15 cellular contexts compared by ENCODE assay signal in the genomic region with DNA sequence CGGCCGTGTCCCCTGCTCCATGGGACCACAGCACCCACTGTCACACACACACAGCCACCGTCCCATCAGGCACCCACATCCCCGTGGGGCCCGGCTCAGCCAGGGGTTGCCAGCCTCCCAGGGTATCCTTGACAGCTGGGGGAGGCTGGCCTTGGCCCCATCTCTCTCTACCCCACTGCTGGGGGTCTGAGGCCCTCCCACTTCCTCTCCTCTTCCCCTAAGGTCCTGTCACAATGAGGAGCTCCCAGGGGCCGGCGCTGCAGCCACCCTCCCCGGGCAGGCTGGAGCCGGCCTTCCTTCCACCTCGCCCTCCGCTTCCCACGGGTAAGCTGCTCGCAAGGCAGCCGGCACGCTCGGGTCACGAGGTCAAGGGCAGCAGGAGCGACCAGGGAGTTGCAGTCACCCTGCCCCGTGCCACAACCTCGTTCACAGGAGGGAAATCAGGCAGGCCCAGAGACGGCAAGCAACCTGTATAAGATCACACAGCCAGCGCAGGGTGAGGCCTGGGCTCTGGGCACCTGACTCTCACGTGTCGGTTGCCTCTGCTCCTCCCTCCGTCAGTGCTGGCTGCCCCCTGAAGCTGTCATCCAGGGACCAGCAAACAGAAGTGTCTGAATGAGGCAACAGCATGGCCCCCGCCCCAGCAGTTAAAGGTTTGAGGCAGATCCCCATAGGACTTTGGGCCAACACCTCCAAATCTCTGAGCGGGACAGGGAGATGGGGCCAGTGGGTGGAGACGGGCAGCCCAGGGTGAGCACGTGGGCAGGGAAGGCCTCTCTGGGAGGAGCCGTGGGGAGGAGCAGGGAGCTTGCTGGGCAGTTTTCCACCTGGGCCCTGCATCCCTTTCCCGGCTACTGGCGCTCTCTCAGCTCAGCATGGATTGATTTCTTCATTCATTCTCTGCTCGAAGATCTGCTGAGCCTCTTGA. TPM values are rescaled to one million over a fixed set of nuclear protein-coding genes. Genes with fewer than 3 reads are reported as not detected.
DNase-seq lines count a peak whose midpoint lies in the region; ATAC-seq, FAIRE-seq and TF ChIP-seq lines count a peak whose summit lies in the region.
"Had no signal": no experiment of that assay in that cellular context is flagged by ENCODE, and none has a peak within 500 bp of the region (broad histone marks: within the 10 kb centered on the region; RNA-seq: fewer than 3 reads in every experiment).

No MANE protein-coding gene starts in this region.

- BruUV-seq in IMR-90 (replicated peaks; lab: Mats Ljungman, UMichigan) (no TSS peak), HepG2 (replicated peaks; lab: Mats Ljungman, UMichigan) (no TSS peak)

- intact Hi-C loops in IMR-90 (cut with micrococcal nuclease) (no loop called here), HepG2 (cut with micrococcal nuclease; ENCODE audit: unreplicated experiment) (no loop called here), upper lobe of right lung (cut with DNase I) (no loop called here)

- no peak overlapping the region for H4K91ac ChIP-seq in IMR-90 (ENCODE audit: insufficient read depth, low read depth, low read length)

- in situ Hi-C loops in IMR-90 (cut with MboI; ENCODE audit: low sequenced_read_pairs) (no loop called here), HepG2 (cut with HindIII; ENCODE audit: extremely low pct_ligation_motif_present, low pct_unique_long_range_greater_than_20kb) (no loop called here)

- no peak for ATAC-seq in IMR-90 (ENCODE audit: low read depth)
- no peak for ATAC-seq in HepG2
- peak; percentile 2 for ATAC-seq in upper lobe of right lung
- ATAC-seq in GM21619 (IDR thresholded peaks at IDR 0.05; ENCODE audit: unreplicated experiment) = no peak
- ATAC-seq: activated T-cell treated with anti-CD3 and anti-CD28 coated beads, Interleukin-2, amount 50 U/mL, for 4 hours; gastrocnemius medialis had no signal

- H2AFZ ChIP-seq in IMR-90 (replicated peaks; ENCODE audit: low read length, poor library complexity) (peak overlapping the region; percentile 51), HepG2 (ENCODE audit: low read length) (no peak overlapping the region)

- H2AK5ac ChIP-seq in IMR-90 (ENCODE audit: low read depth, low read length) = no peak overlapping the region; the same call in 1 of the 2 replicates

- H4K20me1 ChIP-seq in IMR-90 (ENCODE audit: insufficient read depth, low read length) (no peaks in the 10 kb centered on the region; the same call in none of the 2 replicates), HepG2 (ENCODE audit: insufficient read depth, low read length) (no peaks in the 10 kb centered on the region; the same call in 1 of the 2 replicates)

- no peak overlapping the region for H2BK20ac ChIP-seq in IMR-90 (ENCODE audit: low read depth, low read length)

- CTCF ChIA-PET in IMR-90 (lab: Yijun Ruan, JAX) (no interaction called here), HepG2 (lab: Yijun Ruan, JAX; ENCODE audit: low intra/inter-chr PET ratio, low total read pairs) (no interaction called here)

- TF ChIP-seq RAD21 in IMR-90 (IDR thresholded peaks at IDR 0.05; ENCODE audit: low read length) (no peak), HepG2 (CRISPR knock-in tag; IDR thresholded peaks at IDR 0.05) (no peak)

- H4K5ac ChIP-seq in IMR-90 (ENCODE audit: low read depth, low read length) = no peak overlapping the region

- H3K36me3 ChIP-seq in IMR-90 (ENCODE audit: control insufficient read depth, insufficient read depth, low read length) (no peaks in the 10 kb centered on the region), HepG2 (replicated peaks in 1 of 2; ENCODE audit: control insufficient read depth in 1 of 2, insufficient read depth in 2 of 2, low read length in 2 of 2) (no peaks in the 10 kb centered on the region), upper lobe of right lung (no peaks in the 10 kb centered on the region)
- H3K36me3 ChIP-seq: gastrocnemius medialis, Peyer's patch had no signal

- TF ChIP-seq POLR2A in IMR-90 (IDR thresholded peaks at IDR 0.05; ENCODE audit: low read depth, low read length) = no peak
- TF ChIP-seq POLR2A in HepG2 (IDR thresholded peaks at IDR 0.05; ENCODE audit: insufficient read depth in 1 of 2, low read depth in 2 of 2, low read length in 2 of 2) = no peak

- no peaks in the 10 kb centered on the region for H3K79me1 ChIP-seq in IMR-90 (ENCODE audit: low read depth in 1 of 2, low read length in 2 of 2)

- H2BK120ac ChIP-seq in IMR-90 (ENCODE audit: low read depth, low read length) = no peak overlapping the region

- no peak overlapping the region for H3K9ac ChIP-seq in IMR-90 (ENCODE audit: low read depth, low read length)
- no peak overlapping the region for H3K9ac ChIP-seq in HepG2 (ENCODE audit: insufficient read depth, low read depth, low read length)

- DNase-seq in IMR-90 = no peak
- peak; percentile 17 for DNase-seq in fibroblast of gingiva (ENCODE audit: low read depth)
- DNase-seq in HepG2 (ENCODE audit: low spot score) = no peak
- no peak for DNase-seq in upper lobe of right lung
- no peak for DNase-seq in NOMO-1 treated with DMSO at 0.1 percent for 48 hours (lab: John Stamatoyannopoulos, UW; ENCODE audit: unreplicated experiment)
- DNase-seq in NCI-H526 treated with DMSO at 0.1 percent for 48 hours (lab: John Stamatoyannopoulos, UW) = no peak
- DNase-seq: activated CD4-positive, alpha-beta T cell treated with anti-CD3 and anti-CD28 coated beads, Interleukin-2, amount 50 U/mL, for 48 hours; activated T-cell treated with anti-CD3 and anti-CD28 coated beads, Interleukin-2, amount 50 U/mL, for 4 hours; CD4-positive, CD25-positive, alpha-beta regulatory T cell; gastrocnemius medialis; NCI-H2029 treated with DMSO at 0.1 percent for 48 hours; NCI-H82; Peyer's patch; stimulated activated CD4-positive, alpha-beta T cell treated with anti-CD3 and anti-CD28 coated beads, Interleukin-12 subunit alpha, Interleukin-12 subunit beta, amount 100 ng/mL, for 4 hours had no signal

- H3K56ac ChIP-seq in IMR-90 (ENCODE audit: extremely low read depth, insufficient read depth, low read length) = no peak overlapping the region

- H3K9me1 ChIP-seq in IMR-90 (ENCODE audit: insufficient read depth, low read length) = peaks cover 6% of the 10 kb centered on the region

- H3K27me3 ChIP-seq in IMR-90 (ENCODE audit: control insufficient read depth, insufficient read depth, low read length) (peaks cover 3% of the 10 kb centered on the region; the same call in 1 of the 2 replicates), HepG2 (ENCODE audit: control insufficient read depth in 1 of 2, insufficient read depth in 2 of 2, low read length in 2 of 2) (peaks cover 26 to 69% of the 10 kb centered on the region in 2 experiments; a peak in 4 of 5 replicates), upper lobe of right lung (no peaks in the 10 kb centered on the region)
- H3K27me3 ChIP-seq: Peyer's patch had no signal

- H3K9me3 ChIP-seq in IMR-90 (ENCODE audit: control insufficient read depth, insufficient read depth, low read length) (no peaks in the 10 kb centered on the region), HepG2 (ENCODE audit: low read length) (no peaks in the 10 kb centered on the region), upper lobe of right lung (no peaks in the 10 kb centered on the region)
- H3K9me3 ChIP-seq: gastrocnemius medialis, Peyer's patch had no signal

- dilution Hi-C loops in IMR-90 (cut with HindIII; ENCODE audit: low sequenced_read_pairs, unreplicated experiment) = no loop called here

- POLR2A ChIA-PET in IMR-90 (lab: Charles Lee; ENCODE audit: unreplicated experiment) = no interaction called here
- POLR2A ChIA-PET in HepG2 (lab: Yijun Ruan, JAX) = no interaction called here

- no peak overlapping the region for H3K4ac ChIP-seq in IMR-90 (ENCODE audit: low read depth, low read length)

- H3K79me2 ChIP-seq in HepG2 (ENCODE audit: insufficient read depth, low read length) = no peaks in the 10 kb centered on the region

- H3K14ac ChIP-seq in IMR-90 (replicated peaks; ENCODE audit: low read depth, low read length) = no peak overlapping the region

- FAIRE-seq in HepG2 (lab: Jason Lieb, UNC) = no peak

- H3K4me1 ChIP-seq in IMR-90 (ENCODE audit: control insufficient read depth, insufficient read depth, low read length) (peaks cover 6% of the 10 kb centered on the region; the same call in 1 of the 2 replicates), HepG2 (ENCODE audit: insufficient read depth, low read length) (no peaks in the 10 kb centered on the region), upper lobe of right lung (peaks cover 28% of the 10 kb centered on the region)

- no peak overlapping the region for H3K18ac ChIP-seq in IMR-90 (ENCODE audit: low read depth, low read length)

- H3K4me2 ChIP-seq in IMR-90 (ENCODE audit: low read depth, low read length) (no peak overlapping the region), HepG2 (ENCODE audit: low read depth, low read length) (no peak overlapping the region)

- H3K23ac ChIP-seq in IMR-90 (ENCODE audit: low read depth, low read length) = no peak overlapping the region

- no peak overlapping the region for H2BK5ac ChIP-seq in IMR-90 (ENCODE audit: low read depth, low read length, poor library complexity, severe bottlenecking)

- H4K8ac ChIP-seq in IMR-90 (ENCODE audit: low read depth in 2 of 2, low read length in 2 of 2) = no peak overlapping the region

- H3K4me3 ChIP-seq in IMR-90 (ENCODE audit: insufficient read depth, low read depth, low read length) = no peak overlapping the region
- no peak overlapping the region for H3K4me3 ChIP-seq in HepG2 (replicated peaks in 1 of 3; ENCODE audit: insufficient read depth in 1 of 3, low read depth in 2 of 3, low read length in 3 of 3)
- no peak overlapping the region for H3K4me3 ChIP-seq in upper lobe of right lung
- H3K4me3 ChIP-seq: gastrocnemius medialis, Peyer's patch had no signal

- no peak overlapping the region for H2BK15ac ChIP-seq in IMR-90 (ENCODE audit: low read depth, low read length)

- TF ChIP-seq CTCF in IMR-90 (conservative IDR thresholded peaks at IDR 0.05; ENCODE audit: low read depth, low read length) = no peak
- TF ChIP-seq CTCF in HepG2 (CRISPR knock-in tag; IDR thresholded peaks at IDR 0.05) = no peak
- no peak for TF ChIP-seq CTCF in upper lobe of right lung (IDR thresholded peaks at IDR 0.05)

- H2AK9ac ChIP-seq in IMR-90 (replicated peaks; ENCODE audit: low read depth, low read length, poor library complexity) = peak overlapping the region; percentile 82

- no peak for TF ChIP-seq EP300 in HepG2 (IDR thresholded peaks at IDR 0.05; ENCODE audit: low read depth in 2 of 2, low read length in 2 of 2)
- TF ChIP-seq EP300 in HepG2 (CRISPR knock-in tag; IDR thresholded peaks at IDR 0.05; ENCODE audit: borderline replicate concordance) = no peak

- H3K27ac ChIP-seq in IMR-90 (ENCODE audit: insufficient read depth, low read length) = no peak overlapping the region
- no peak overlapping the region for H3K27ac ChIP-seq in HepG2 (ENCODE audit: extremely low read length, insufficient read depth, low read length)
- H3K27ac ChIP-seq in upper lobe of right lung = no peak overlapping the region
- H3K27ac ChIP-seq: gastrocnemius medialis, Peyer's patch had no signal

- 57% methylated on average over 19 of the region's 33 CpGs; no CpG with 5 or more reads in 1 of the 2 experiments for WGBS in IMR-90 (ENCODE audit: extremely low coverage in 2 of 2, insufficient read length in 1 of 2), 2 experiments
- 9% methylated on average over 6 of the region's 33 CpGs for WGBS in HepG2 (ENCODE audit: low lambda C conversion rate)

RNA-seq across cellular contexts. Expression of a gene that starts 38.8 kb away (rescaled TPM):
- 1.8 and 2.5 TPM in 2 replicates for total RNA-seq in IMR-90 (2012; rRNA removed)
- 6.0 and 6.9 TPM in 2 replicates for polyA plus RNA-seq in IMR-90 (2012; rRNA removed)
- polyA plus RNA-seq in IMR-90 (2012; cell fraction: cytosol; rRNA removed) = 4.0 and 8.0 TPM in 2 replicates
- polyA plus RNA-seq in IMR-90 (2012; cell fraction: nucleus; rRNA removed; ENCODE audit: low replicate concordance) = 19.2 and 42.7 TPM in 2 replicates
- total RNA-seq in HepG2 (2016; rRNA removed; fragmentation: Illumina TruSeq; extraction: Trizol) = 0.22 and 0.35 TPM in 2 replicates
- 0.18 and 0.20 TPM in 2 replicates for total RNA-seq in HepG2 (2016; cell fraction: cytosol; rRNA removed; fragmentation: Illumina TruSeq; extraction: Trizol; ENCODE audit: low read depth)
- total RNA-seq in HepG2 (2016; cell fraction: insoluble cytoplasmic fraction; rRNA removed; fragmentation: Illumina TruSeq; extraction: Trizol) = 0.13 and 0.43 TPM in 2 replicates
- total RNA-seq in HepG2 (2016; cell fraction: membrane; rRNA removed; fragmentation: Illumina TruSeq; extraction: Trizol) = 0.17 and 0.28 TPM in 2 replicates
- 0.69 and 1.3 TPM in 2 replicates for total RNA-seq in HepG2 (2016; cell fraction: nucleus; rRNA removed; fragmentation: Illumina TruSeq; extraction: Trizol)
- polyA plus RNA-seq in HepG2 (2011; rRNA removed) = 0.09 and 0.12 TPM in 2 replicates
- polyA plus RNA-seq in HepG2 (2011; cell fraction: cytosol; rRNA removed) = 0.04 and 0.11 TPM in 2 replicates
- 0.90 and 1.1 TPM in 2 replicates for polyA plus RNA-seq in HepG2 (2011; cell fraction: nucleus; rRNA removed)
- 0.09 and 0.31 TPM in 2 replicates for polyA plus RNA-seq in HepG2 (2012)
- polyA plus RNA-seq in HepG2 (2016; cell fraction: cytosol; fragmentation: Illumina TruSeq; extraction: Trizol; ENCODE audit: low read depth) = 0.02 TPM in 2 replicates
- 0.15 and 0.22 TPM in 2 replicates for polyA plus RNA-seq in HepG2 (2016; cell fraction: insoluble cytoplasmic fraction; fragmentation: Illumina TruSeq; extraction: Trizol; ENCODE audit: low read depth)
- polyA plus RNA-seq in HepG2 (2016; cell fraction: membrane; fragmentation: Illumina TruSeq; extraction: Trizol; ENCODE audit: low read depth) = 0.05 and 0.13 TPM in 2 replicates
- polyA plus RNA-seq in HepG2 (2016; cell fraction: nucleus; fragmentation: Illumina TruSeq; extraction: Trizol; ENCODE audit: insufficient read depth, low read depth) = 1.3 and 1.9 TPM in 2 replicates
- 0.54 and 4.7 TPM in 2 replicates for polyA minus RNA-seq in HepG2 (2011; rRNA and poly(A)+ RNA removed; ENCODE audit: low replicate concordance)
- polyA minus RNA-seq in HepG2 (2011; cell fraction: cytosol; rRNA and poly(A)+ RNA removed) = 0.44 and 0.99 TPM in 2 replicates
- 0.64 and 0.75 TPM in 2 replicates for polyA minus RNA-seq in HepG2 (2011; cell fraction: nucleus; rRNA and poly(A)+ RNA removed)
- 114 TPM for total RNA-seq in upper lobe of right lung

Comparison
In these comparisons a context has a peak if more than half of its experiments do, and no peak if none do; other contexts are left out.
1. RNA of a gene that starts 38.8 kb away (total RNA-seq): 114 TPM in upper lobe of right lung (single experiment); 1.8 to 2.5 TPM in IMR-90 and 0.13 to 1.3 TPM in HepG2; every median in the first group is over 10 times any median in the second.